In genomic region chr13:38965281-38965680, GRCh38 we compare ENCODE assay signal across 33 cellular contexts. TPM values are rescaled to one million over a fixed set of nuclear protein-coding genes. Genes with fewer than 3 reads are reported as not detected.
"Had no signal": no experiment of that assay in that cellular context is flagged by ENCODE, and none has a peak within 500 bp of the region (broad histone marks: within the 10 kb centered on the region; RNA-seq: fewer than 3 reads in every experiment).

No MANE protein-coding gene starts in this region.

- ATAC-seq: left cardiac atrium; left lobe of liver; lower lobe of right lung; natural killer cell; pancreas; right cardiac atrium; stimulated activated memory B cell treated with anti-CD40 and anti-IgM and Interleukin-4, amounts not matched to agents 10 μg/mL and 1 μg/mL and 100 μg/mL, for 72 hours; stimulated activated naive CD8-positive, alpha-beta T cell treated with anti-CD3 and anti-CD28 coated beads, Interleukin-15, amount 100 ng/mL, for 72 hours had no signal

- H3K9me3 ChIP-seq: lower lobe of right lung, pancreas, prostate gland, sigmoid colon, testis, thyroid gland, transverse colon, vagina had no signal

- H3K4me1 ChIP-seq: lower lobe of right lung, pancreas, prostate gland, sigmoid colon, spleen, testis, thyroid gland, upper lobe of left lung, vagina had no signal

- H3K27me3 ChIP-seq: pancreas, sigmoid colon, spleen, testis, thyroid gland, transverse colon, upper lobe of left lung, vagina had no signal

- H3K27ac ChIP-seq: lower lobe of right lung, pancreas, prostate gland, sigmoid colon, spleen, testis, thyroid gland, transverse colon, upper lobe of left lung, vagina had no signal

- FAIRE-seq: keratinocyte, pancreas, small intestine had no signal

- H3K4me3 ChIP-seq: lower lobe of right lung, pancreas, prostate gland, sigmoid colon, spleen, testis, thyroid gland, transverse colon, upper lobe of left lung, vagina had no signal

- H3K36me3 ChIP-seq: lower lobe of right lung, pancreas, prostate gland, sigmoid colon, spleen, thyroid gland, transverse colon, upper lobe of left lung, vagina had no signal

- DNase-seq: hippocampal formation; kidney glomerular epithelial cell; left cardiac atrium; lower lobe of right lung; mammary epithelial cell; mesenchymal stem cell; naive B cell; natural killer cell; nephron progenitor cell; nucleus accumbens; pancreas; posterior cingulate gyrus; retina; right cardiac atrium; sigmoid colon; small intestine; spleen; stimulated activated CD4-positive, alpha-beta T cell treated with anti-CD3 and anti-CD28 coated beads, Interleukin-4, amount 100 ng/mL, for 24 hours; stimulated activated CD8-positive, alpha-beta memory T cell treated with anti-CD3 and anti-CD28 coated beads, Interleukin-4, amount 100 ng/mL, for 48 hours; stimulated activated naive CD4-positive, alpha-beta T cell treated with Interleukin-2 at 50 U/mL for 16 hours; stimulated activated naive CD8-positive, alpha-beta T cell treated with anti-CD3 and anti-CD28 coated beads, Interleukin-15, amount 100 ng/mL, for 72 hours; testis; thyroid gland; transverse colon; upper lobe of left lung had no signal

RNA-seq across cellular contexts. Expression of gene STOML3, which starts 25.4 kb away (rescaled TPM):
- total RNA-seq: left cardiac atrium, left lobe of liver, liver, mammary epithelial cell, natural killer cell, osteoblast, pancreas, prostate gland, right cardiac atrium, sigmoid colon, spleen, thyroid gland, urinary bladder, vagina had no signal
- polyA plus RNA-seq: keratinocyte, liver, mammary epithelial cell, right cardiac atrium, small intestine, spleen, urinary bladder had no signal
